In the genomic region with DNA sequence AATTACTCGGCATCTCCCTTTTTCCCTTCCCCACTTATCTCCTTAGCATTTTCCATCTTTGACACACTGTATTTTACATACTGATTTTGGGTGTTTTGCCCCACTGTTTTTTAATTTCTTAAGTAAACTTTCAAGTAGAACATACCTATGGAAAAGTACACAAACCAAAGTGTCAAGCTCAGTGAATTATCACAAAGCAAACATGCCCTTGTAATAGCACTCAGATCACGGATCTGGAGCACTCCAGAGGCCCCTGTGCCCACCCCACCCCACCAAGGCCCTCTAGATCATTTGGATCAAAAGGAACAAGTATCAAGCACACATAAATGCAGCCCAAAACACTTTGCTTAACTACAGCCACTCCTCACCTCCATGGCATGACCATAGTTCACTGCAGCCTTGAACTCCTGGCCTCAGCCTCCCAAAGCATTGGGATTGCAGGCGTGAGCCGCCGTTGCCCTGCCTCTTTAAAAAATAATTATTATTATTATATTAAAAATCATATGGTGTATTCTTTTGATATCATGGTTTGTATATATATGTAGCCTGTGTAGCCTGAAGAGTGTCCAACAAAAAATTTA, we compare ENCODE assay signal across 24 cellular contexts. TPM values are rescaled to one million over a fixed set of nuclear protein-coding genes. Genes with fewer than 3 reads are reported as not detected.
DNase-seq lines count a peak whose midpoint lies in the region; ATAC-seq, FAIRE-seq and TF ChIP-seq lines count a peak whose summit lies in the region.
"Had no signal": no experiment of that assay in that cellular context is flagged by ENCODE, and none has a peak within 500 bp of the region (broad histone marks: within the 10 kb centered on the region; RNA-seq: fewer than 3 reads in every experiment).

No MANE protein-coding gene starts in this region.

- H3K4me3 ChIP-seq in left lung: no peak overlapping the region
- H3K4me3 ChIP-seq in upper lobe of right lung: no peak overlapping the region
- H3K4me3 ChIP-seq in coronary artery: no peak overlapping the region
- H3K4me3 ChIP-seq: MG63 had no signal

- no peaks in the 10 kb centered on the region for H3K36me3 ChIP-seq in left lung
- no peaks in the 10 kb centered on the region for H3K36me3 ChIP-seq in upper lobe of right lung
- H3K36me3 ChIP-seq: MG63 had no signal

- no peaks in the 10 kb centered on the region for H3K9me3 Mint-ChIP-seq in osteocyte (ENCODE audit: unreplicated experiment)
- H3K9me3 Mint-ChIP-seq: IgD-negative memory B cell had no signal

- no peak for FAIRE-seq in HTR-8/SVneo (lab: Jason Lieb, UNC)
- FAIRE-seq: D721Med, RCC 7860 had no signal

- H3K9me3 ChIP-seq in T-helper 17 cell (ENCODE audit: control insufficient read depth, low read length, poor library complexity, severe bottlenecking): no peaks in the 10 kb centered on the region
- H3K9me3 ChIP-seq in left lung: no peaks in the 10 kb centered on the region
- no peaks in the 10 kb centered on the region for H3K9me3 ChIP-seq in upper lobe of right lung
- H3K9me3 ChIP-seq: MG63 had no signal

- H3K4me1 ChIP-seq in left lung (peaks cover 0 to 12% of the 10 kb centered on the region in 2 donors), upper lobe of right lung (peaks cover 5% of the 10 kb centered on the region)

- H3K27ac Mint-ChIP-seq in T-helper 17 cell: peak overlapping the region; percentile 88
- H3K27ac Mint-ChIP-seq in osteocyte (ENCODE audit: unreplicated experiment): peak overlapping the region; percentile 12
- H3K27ac Mint-ChIP-seq: IgD-negative memory B cell had no signal

- intact Hi-C loops in left lung (cut with DNase I): no loop called here
- intact Hi-C loops in upper lobe of right lung (cut with DNase I): no loop called here

- H3K27me3 ChIP-seq in left lung: no peaks in the 10 kb centered on the region
- H3K27me3 ChIP-seq in upper lobe of right lung: no peaks in the 10 kb centered on the region
- H3K27me3 ChIP-seq: MG63 had no signal

- H3K36me3 Mint-ChIP-seq in T-helper 17 cell (ENCODE audit: low read depth) (peaks cover 7% of the 10 kb centered on the region), osteocyte (ENCODE audit: unreplicated experiment) (no peaks in the 10 kb centered on the region)

- DNase-seq in T-helper 17 cell (no peak), left lung (peak in 1 of 2 donors; percentile 46), osteocyte (ENCODE audit: extremely low spot score, unreplicated experiment) (no peak), upper lobe of right lung (no peak), coronary artery (ENCODE audit: low spot score) (no peak), HTR-8/SVneo (ENCODE audit: insufficient read length, low spot score) (no peak), NCI-H187 treated with DMSO at 0.1 percent for 48 hours (lab: John Stamatoyannopoulos, UW) (no peak)
- DNase-seq: AML-193; DND-41; Karpas-422; NCI-H1048; NCI-H1436 treated with DMSO at 0.1 percent for 48 hours; NCI-H2029 treated with DMSO at 0.1 percent for 48 hours; NCI-H2171; NK-92 treated with Interleukin-12 subunit alpha and Interleukin-12 subunit beta, amount 100 ng/mL, for 24 hours; Right ventricle myocardium superior had no signal

- peaks cover 27% of the 10 kb centered on the region for H3K27me3 Mint-ChIP-seq in T-helper 17 cell
- H3K27me3 Mint-ChIP-seq in osteocyte (ENCODE audit: unreplicated experiment): peaks cover 22% of the 10 kb centered on the region

- TF ChIP-seq CTCF in left lung (IDR thresholded peaks at IDR 0.05): no peak
- no peak for TF ChIP-seq CTCF in osteocyte (IDR thresholded peaks at IDR 0.05)
- no peak for TF ChIP-seq CTCF in upper lobe of right lung (IDR thresholded peaks at IDR 0.05)
- TF ChIP-seq CTCF in coronary artery (IDR thresholded peaks at IDR 0.05): no peak

- ATAC-seq in T-helper 17 cell (no peak), left lung (peak; percentile 85), upper lobe of right lung (peak; percentile 73)

- peak overlapping the region in 1 of 2 donors; percentile 37 for H3K27ac ChIP-seq in left lung
- peak overlapping the region; percentile 7 for H3K27ac ChIP-seq in upper lobe of right lung
- peak overlapping the region in 1 of 2 donors; percentile 33 for H3K27ac ChIP-seq in coronary artery
- H3K27ac ChIP-seq: HL-60 had no signal

- H3K4me3 Mint-ChIP-seq in T-helper 17 cell (no peak overlapping the region), osteocyte (ENCODE audit: unreplicated experiment) (no peak overlapping the region)
- H3K4me3 Mint-ChIP-seq: IgD-negative memory B cell had no signal

- peaks cover 4% of the 10 kb centered on the region for H3K4me1 Mint-ChIP-seq in T-helper 17 cell
- peaks cover 16% of the 10 kb centered on the region for H3K4me1 Mint-ChIP-seq in osteocyte (ENCODE audit: unreplicated experiment)
- H3K4me1 Mint-ChIP-seq: IgD-negative memory B cell had no signal

RNA-seq across cellular contexts. Expression of a gene that starts 38.1 kb away (rescaled TPM):
- total RNA-seq in T-helper 17 cell (not detected), left lung (under 1 TPM; 0.29 to 0.35 TPM), osteocyte (0.13 TPM in 1 of 2 replicates, not detected in the other), upper lobe of right lung (0.14 TPM)
- total RNA-seq: G401, HT1080, OCI-LY7, Right ventricle myocardium superior had no signal

RNA-seq across cellular contexts. Expression of a gene that starts 42.5 kb away (rescaled TPM):
- 10 to 100 TPM; 57.4 to 61.2 TPM for total RNA-seq in T-helper 17 cell
- total RNA-seq in left lung: 10 to 100 TPM; 39.9 to 41.2 TPM
- 44.2 and 45.8 TPM in 2 replicates for total RNA-seq in osteocyte
- total RNA-seq in upper lobe of right lung: 50.1 TPM

RNA-seq across cellular contexts. Expression of a gene that starts 59.2 kb away (rescaled TPM):
- 1 to 10 TPM; 3.6 to 7.1 TPM for total RNA-seq in T-helper 17 cell
- total RNA-seq in left lung: 10 to 100 TPM; 18.4 to 23.2 TPM
- total RNA-seq in osteocyte: 19.2 and 21.2 TPM in 2 replicates
- 16.5 TPM for total RNA-seq in upper lobe of right lung
